Comparison of ENCODE assay signal across 39 cellular contexts in genomic region chr19:5312058-5312457, GRCh38.
"Had no signal": no experiment of that assay in that cellular context is flagged by ENCODE, and none has a peak within 500 bp of the region (broad histone marks: within the 10 kb centered on the region; RNA-seq: fewer than 3 reads in every experiment).

No MANE protein-coding gene starts in this region.

- H3K9me3 ChIP-seq: ascending aorta had no signal

- H3K36me3 Mint-ChIP-seq: activated CD4-positive, alpha-beta memory T cell treated with anti-CD3 and anti-CD28 coated beads for 36 hours; activated naive CD4-positive, alpha-beta T cell treated with anti-CD3 and anti-CD28 coated beads, Interleukin-2, amount 50 U/mL, for 72 hours; activated naive CD8-positive, alpha-beta T cell treated with anti-CD3 and anti-CD28 coated beads for 36 hours had no signal

- DNase-seq: activated CD4-positive, alpha-beta memory T cell treated with anti-CD3 and anti-CD28 coated beads for 36 hours; activated CD4-positive, alpha-beta T cell treated with anti-CD3 and anti-CD28 coated beads for 1 hour; activated CD4-positive, alpha-beta T cell treated with anti-CD3 and anti-CD28 coated beads for 36 hours; activated CD4-positive, alpha-beta T cell treated with anti-CD3 and anti-CD28 coated beads, Interleukin-2, amount 10 ng/mL, durations not matched to agents 24 days and 14 days; activated CD4-positive, alpha-beta T cell treated with anti-CD3 and anti-CD28 coated beads, Interleukin-2, amount 50 U/mL, for 1 hour; activated CD4-positive, alpha-beta T cell treated with anti-CD3 and anti-CD28 coated beads, Interleukin-2, amount 50 U/mL, for 4 hours; activated CD4-positive, CD25-positive, alpha-beta regulatory T cell; activated CD8-positive, alpha-beta memory T cell treated with anti-CD3 and anti-CD28 coated beads, Interleukin-2, amount 50 U/mL, for 4 hours; activated CD8-positive, alpha-beta T cell treated with anti-CD3 and anti-CD28 coated beads for 36 hours; activated effector memory CD4-positive, alpha-beta T cell treated with anti-CD3 and anti-CD28 coated beads, Interleukin-2, amount 50 U/mL, for 16 hours; activated gamma-delta T cell treated with Interleukin-2 at 50 U/mL for 16 hours; activated naive CD4-positive, alpha-beta T cell; activated naive CD4-positive, alpha-beta T cell treated with anti-CD3 and anti-CD28 coated beads for 36 hours; activated naive CD4-positive, alpha-beta T cell treated with anti-CD3 and anti-CD28 coated beads, Interleukin-2, amount 50 U/mL, for 16 hours; activated naive CD8-positive, alpha-beta T cell treated with anti-CD3 and anti-CD28 coated beads for 36 hours; activated T-cell treated with anti-CD3 and anti-CD28 coated beads for 4 hours; activated T-cell treated with anti-CD3 and anti-CD28 coated beads, Interleukin-2, amount 50 U/mL, for 1 hour; activated T-cell treated with anti-CD3 and anti-CD28 coated beads, Interleukin-2, amount 50 U/mL, for 4 hours; activated T-cell treated with anti-CD3 and anti-CD28 coated beads, Interleukin-2, amount 50 U/mL, for 72 hours; amygdala; anterior cingulate cortex; caudate nucleus; cerebellar nuclear complex; T-helper 1 cell; T-helper 2 cell; T-helper 9 cell had no signal

- H3K27ac ChIP-seq: ascending aorta, cardiac muscle cell, VCaP had no signal

- H3K36me3 ChIP-seq: ascending aorta, cardiac muscle cell had no signal

- H3K27ac Mint-ChIP-seq: activated CD4-positive, alpha-beta memory T cell treated with anti-CD3 and anti-CD28 coated beads for 36 hours; activated CD4-positive, alpha-beta T cell treated with anti-CD3 and anti-CD28 coated beads for 36 hours; activated CD4-positive, alpha-beta T cell treated with anti-CD3 and anti-CD28 coated beads, Interleukin-2, amount 10 ng/mL, durations not matched to agents 24 days and 14 days; activated CD8-positive, alpha-beta T cell treated with anti-CD3 and anti-CD28 coated beads for 36 hours; activated naive CD4-positive, alpha-beta T cell treated with anti-CD3 and anti-CD28 coated beads for 36 hours; activated naive CD4-positive, alpha-beta T cell treated with anti-CD3 and anti-CD28 coated beads, Interleukin-2, amount 50 U/mL, for 72 hours; activated naive CD8-positive, alpha-beta T cell treated with anti-CD3 and anti-CD28 coated beads for 36 hours; activated T-cell treated with anti-CD3 and anti-CD28 coated beads, Interleukin-2, amount 50 U/mL, for 72 hours; activated T-helper 1 cell treated with anti-CD3 and anti-CD28 coated beads, Interleukin-12 subunit alpha, Interleukin-12 subunit beta, Interleukin-2, Interleukin-4 antibody, amounts not matched to agents 30 ng/mL and 10 ng/mL and 1 ng/mL, durations not matched to agents 14 hours and 24 hours and 36 hours; activated T-helper 17 cell treated with anti-CD3 and anti-CD28 coated beads, Interleukin-2, amount 50 U/mL, for 72 hours; T-helper 1 cell treated with Interleukin-12 subunit alpha and Interleukin-12 subunit beta and Interleukin-4 antibody, amounts not matched to agents 30 μg/mL and 1 μg/mL, for 36 hours; T-helper 2 cell treated with Interferon-gamma antibody and Interleukin-4, amounts not matched to agents 5 μg/mL and 100 μg/mL, for 36 hours had no signal

- H3K9me3 Mint-ChIP-seq: activated CD4-positive, alpha-beta T cell treated with anti-CD3 and anti-CD28 coated beads, Interleukin-2, amount 10 ng/mL, durations not matched to agents 24 days and 14 days; activated CD8-positive, alpha-beta T cell treated with anti-CD3 and anti-CD28 coated beads for 36 hours; activated naive CD4-positive, alpha-beta T cell treated with anti-CD3 and anti-CD28 coated beads for 36 hours; activated naive CD4-positive, alpha-beta T cell treated with anti-CD3 and anti-CD28 coated beads, Interleukin-2, amount 50 U/mL, for 72 hours; activated naive CD8-positive, alpha-beta T cell treated with anti-CD3 and anti-CD28 coated beads for 36 hours; activated T-cell treated with anti-CD3 and anti-CD28 coated beads, Interleukin-2, amount 50 U/mL, for 4 hours; activated T-cell treated with anti-CD3 and anti-CD28 coated beads, Interleukin-2, amount 50 U/mL, for 72 hours; activated T-helper 1 cell treated with anti-CD3 and anti-CD28 coated beads, Interleukin-12 subunit alpha, Interleukin-12 subunit beta, Interleukin-2, Interleukin-4 antibody, amounts not matched to agents 30 ng/mL and 10 ng/mL and 1 ng/mL, durations not matched to agents 14 hours and 24 hours and 36 hours; activated T-helper 17 cell treated with anti-CD3 and anti-CD28 coated beads, Interleukin-2, amount 50 U/mL, for 72 hours; central memory CD8-positive, alpha-beta T cell; T-helper 1 cell treated with Interleukin-12 subunit alpha and Interleukin-12 subunit beta and Interleukin-4 antibody, amounts not matched to agents 30 μg/mL and 1 μg/mL, for 36 hours; T-helper 2 cell treated with Interferon-gamma antibody and Interleukin-4, amounts not matched to agents 5 μg/mL and 100 μg/mL, for 36 hours had no signal

- H3K4me1 Mint-ChIP-seq: activated CD4-positive, alpha-beta T cell treated with anti-CD3 and anti-CD28 coated beads for 36 hours; activated CD4-positive, alpha-beta T cell treated with anti-CD3 and anti-CD28 coated beads, Interleukin-2, amount 10 ng/mL, durations not matched to agents 24 days and 14 days; activated naive CD8-positive, alpha-beta T cell treated with anti-CD3 and anti-CD28 coated beads for 36 hours; activated T-helper 17 cell treated with anti-CD3 and anti-CD28 coated beads, Interleukin-2, amount 50 U/mL, for 72 hours; central memory CD8-positive, alpha-beta T cell had no signal

- FAIRE-seq: bronchial epithelial cell, TTC549 had no signal

- H3K4me3 ChIP-seq: ascending aorta, cardiac muscle cell had no signal

- H3K27me3 ChIP-seq: ascending aorta, cardiac muscle cell had no signal

- H3K4me3 Mint-ChIP-seq: activated CD4-positive, alpha-beta memory T cell treated with anti-CD3 and anti-CD28 coated beads for 36 hours; activated CD4-positive, alpha-beta T cell treated with anti-CD3 and anti-CD28 coated beads for 36 hours; activated CD4-positive, alpha-beta T cell treated with anti-CD3 and anti-CD28 coated beads, Interleukin-2, amount 10 ng/mL, durations not matched to agents 24 days and 14 days; activated CD8-positive, alpha-beta T cell treated with anti-CD3 and anti-CD28 coated beads for 36 hours; activated naive CD4-positive, alpha-beta T cell treated with anti-CD3 and anti-CD28 coated beads for 36 hours; activated naive CD8-positive, alpha-beta T cell treated with anti-CD3 and anti-CD28 coated beads for 36 hours; activated T-cell treated with anti-CD3 and anti-CD28 coated beads, Interleukin-2, amount 50 U/mL, for 4 hours; activated T-cell treated with anti-CD3 and anti-CD28 coated beads, Interleukin-2, amount 50 U/mL, for 72 hours; activated T-helper 1 cell treated with anti-CD3 and anti-CD28 coated beads, Interleukin-12 subunit alpha, Interleukin-12 subunit beta, Interleukin-2, Interleukin-4 antibody, amounts not matched to agents 30 ng/mL and 10 ng/mL and 1 ng/mL, durations not matched to agents 14 hours and 24 hours and 36 hours; activated T-helper 17 cell treated with anti-CD3 and anti-CD28 coated beads, Interleukin-2, amount 50 U/mL, for 72 hours; brain; central memory CD8-positive, alpha-beta T cell; T-helper 1 cell treated with Interleukin-12 subunit alpha and Interleukin-12 subunit beta and Interleukin-4 antibody, amounts not matched to agents 30 μg/mL and 1 μg/mL, for 36 hours; T-helper 2 cell treated with Interferon-gamma antibody and Interleukin-4, amounts not matched to agents 5 μg/mL and 100 μg/mL, for 36 hours had no signal

- ATAC-seq: activated CD4-positive, alpha-beta T cell treated with anti-CD3 and anti-CD28 coated beads for 36 hours; activated CD4-positive, CD25-positive, alpha-beta regulatory T cell treated with anti-CD3 and anti-CD28 coated beads, Interleukin-2, amount 50 U/mL, for 24 hours; activated CD8-positive, alpha-beta T cell treated with anti-CD3 and anti-CD28 coated beads for 36 hours; activated naive CD4-positive, alpha-beta T cell treated with anti-CD3 and anti-CD28 coated beads, Interleukin-2, amount 50 U/mL, for 72 hours; activated T-cell treated with anti-CD3 and anti-CD28 coated beads, Interleukin-2, amount 50 U/mL, for 4 hours; activated T-cell treated with anti-CD3 and anti-CD28 coated beads, Interleukin-2, amount 50 U/mL, for 72 hours; activated T-helper 17 cell treated with anti-CD3 and anti-CD28 coated beads, Interleukin-2, amount 50 U/mL, for 72 hours had no signal

- H3K27me3 Mint-ChIP-seq: activated CD4-positive, alpha-beta T cell treated with anti-CD3 and anti-CD28 coated beads, Interleukin-2, amount 10 ng/mL, durations not matched to agents 24 days and 14 days; brain had no signal
